23 cellular contexts compared by ENCODE assay signal in genomic region chr22:43975041-43975440, GRCh38. TPM values are rescaled to one million over a fixed set of nuclear protein-coding genes. Genes with fewer than 3 reads are reported as not detected.
"Had no signal": no experiment of that assay in that cellular context is flagged by ENCODE, and none has a peak within 500 bp of the region (broad histone marks: within the 10 kb centered on the region; RNA-seq: fewer than 3 reads in every experiment).

No MANE protein-coding gene starts in this region.

- H3K27me3 ChIP-seq: ascending aorta, breast epithelium, esophagus squamous epithelium, gastroesophageal sphincter had no signal

- H3K27ac ChIP-seq: ascending aorta, breast epithelium, epithelial cell of prostate, esophagus squamous epithelium, gastroesophageal sphincter, WERI-Rb-1 had no signal

- H3K4me3 ChIP-seq: ascending aorta, breast epithelium, esophagus squamous epithelium, gastroesophageal sphincter had no signal

- H3K9me3 ChIP-seq: ascending aorta, breast epithelium, esophagus squamous epithelium, gastroesophageal sphincter had no signal

- DNase-seq: activated B cell treated with CpG ODN at 0.5 μM for 24 hours; activated CD4-positive, alpha-beta T cell treated with anti-CD3 and anti-CD28 coated beads for 48 hours; activated CD4-positive, alpha-beta T cell treated with anti-CD3 and anti-CD28 coated beads, Interleukin-2, amount 50 U/mL, for 1 hour; activated CD4-positive, alpha-beta T cell treated with anti-CD3 and anti-CD28 coated beads, Interleukin-2, amount 50 U/mL, for 48 hours; activated CD8-positive, alpha-beta memory T cell treated with anti-CD3 and anti-CD28 coated beads, Interleukin-2, amount 10 ng/mL, durations not matched to agents 7 days and 5 days; activated CD8-positive, alpha-beta memory T cell treated with anti-CD3 and anti-CD28 coated beads, Interleukin-2, amount 50 U/mL, for 4 hours; activated CD8-positive, alpha-beta T cell treated with anti-CD3 and anti-CD28 coated beads for 36 hours; activated naive CD4-positive, alpha-beta T cell treated with anti-CD3 and anti-CD28 coated beads for 36 hours; activated naive CD8-positive, alpha-beta T cell treated with anti-CD3 and anti-CD28 coated beads, Interleukin-2, amount 10 ng/mL, durations not matched to agents 7 days and 5 days; activated T-cell treated with anti-CD3 and anti-CD28 coated beads, Interleukin-2, amount 50 U/mL, for 1 hour; activated T-cell treated with anti-CD3 and anti-CD28 coated beads, Interleukin-2, amount 50 U/mL, for 72 hours; effector CD8-positive, alpha-beta T cell; esophagus squamous epithelium; foreskin melanocyte; head of caudate nucleus; T-helper 1 cell; T-helper 17 cell; T1000 had no signal

- H3K4me1 ChIP-seq: ascending aorta, breast epithelium, esophagus squamous epithelium, gastroesophageal sphincter had no signal

RNA-seq across cellular contexts. Expression of gene PNPLA3, which starts 51.4 kb away (rescaled TPM):
- total RNA-seq: ascending aorta, gastroesophageal sphincter, T-helper 17 cell had no signal
